14 cellular contexts compared by ENCODE assay signal in the genomic region with DNA sequence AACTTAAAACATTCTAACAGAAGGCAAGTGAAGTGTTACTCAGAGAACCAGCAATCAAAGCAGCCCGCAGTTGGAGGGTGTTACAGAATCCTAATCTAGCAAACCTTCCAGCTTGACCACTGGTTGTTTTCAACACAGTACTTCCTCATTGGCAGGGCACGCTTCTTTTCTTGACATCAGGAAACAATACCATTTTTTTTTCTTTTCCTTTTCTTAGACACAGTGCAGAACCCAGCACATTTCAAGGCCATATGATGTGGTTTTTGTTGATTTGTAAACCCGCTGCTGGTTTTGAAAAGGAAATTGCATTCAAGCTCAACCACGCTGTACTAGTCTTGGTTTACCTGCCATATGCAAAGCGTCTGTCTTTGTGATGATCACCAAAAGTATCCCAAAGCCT. TPM values are rescaled to one million over a fixed set of nuclear protein-coding genes. Genes with fewer than 3 reads are reported as not detected.
DNase-seq lines count a peak whose midpoint lies in the region; ATAC-seq, FAIRE-seq and TF ChIP-seq lines count a peak whose summit lies in the region.
"Had no signal": no experiment of that assay in that cellular context is flagged by ENCODE, and none has a peak within 500 bp of the region (broad histone marks: within the 10 kb centered on the region; RNA-seq: fewer than 3 reads in every experiment).

No MANE protein-coding gene starts in this region.

- H3K27me3 ChIP-seq in pancreas (no peaks in the 10 kb centered on the region), mesenchymal stem cell (ENCODE audit: control insufficient read depth in 1 of 2, insufficient read depth in 1 of 2, low read length in 2 of 2) (no peaks in the 10 kb centered on the region)

- intact Hi-C loops in pancreas (cut with DNase I), result no loop called here

- H3K4me3 ChIP-seq in coronary artery (peak overlapping the region; percentile 38), pancreas (no peak overlapping the region), mesenchymal stem cell (ENCODE audit: insufficient read depth in 1 of 2, low read depth in 1 of 2, low read length in 2 of 2) (no peak overlapping the region)
- H3K4me3 ChIP-seq: skin epidermis had no signal

- WGBS in pancreas, 2 donors, result 38 to 40% methylated on average over 5 of the region's 5 CpGs
- 96% methylated on average over 4 of the region's 5 CpGs for WGBS in mesenchymal stem cell

- no peak for FAIRE-seq in pancreas (lab: Jason Lieb, UNC)

- H3K79me1 ChIP-seq in mesenchymal stem cell (replicated peaks; ENCODE audit: low read length, poor library complexity, severe bottlenecking), result peaks cover 15% of the 10 kb centered on the region

- no peak overlapping the region for H2BK5ac ChIP-seq in mesenchymal stem cell (ENCODE audit: low read depth, low read length, poor library complexity, severe bottlenecking)

- H3K9me3 ChIP-seq in pancreas, result no peaks in the 10 kb centered on the region
- H3K9me3 ChIP-seq in mesenchymal stem cell (ENCODE audit: control insufficient read depth, low read length), result no peaks in the 10 kb centered on the region

- TF ChIP-seq CTCF in coronary artery (IDR thresholded peaks at IDR 0.05), result no peak
- no peak for TF ChIP-seq CTCF in pancreas (IDR thresholded peaks at IDR 0.05)

- no peak overlapping the region for H3K18ac ChIP-seq in mesenchymal stem cell (ENCODE audit: low read depth in 1 of 2, low read length in 2 of 2)

- no peak overlapping the region for H3K4ac ChIP-seq in mesenchymal stem cell (ENCODE audit: low read depth in 1 of 2, low read length in 2 of 2)

- no peak overlapping the region for H2BK120ac ChIP-seq in mesenchymal stem cell (ENCODE audit: low read depth, low read length)

- peak; percentile 84 for ATAC-seq in GM18867 (IDR thresholded peaks at IDR 0.05; ENCODE audit: unreplicated experiment)
- peak; percentile 59 for ATAC-seq in HG03469 (IDR thresholded peaks at IDR 0.05; ENCODE audit: unreplicated experiment)
- peak; percentile 82 to 93 (median 92) for ATAC-seq in pancreas
- ATAC-seq: activated T-cell treated with anti-CD3 and anti-CD28 coated beads, Interleukin-2, amount 50 U/mL, for 4 hours; CD8-positive, alpha-beta T cell had no signal

- H2AFZ ChIP-seq in mesenchymal stem cell (ENCODE audit: low read depth, low read length), result no peak overlapping the region

- H3K4me1 ChIP-seq in pancreas, result peaks cover 0 to 11% (median 0%) of the 10 kb centered on the region in 3 donors
- peaks cover 8% of the 10 kb centered on the region for H3K4me1 ChIP-seq in mesenchymal stem cell (ENCODE audit: control insufficient read depth, insufficient read depth, low read depth, low read length)

- H4K91ac ChIP-seq in mesenchymal stem cell (ENCODE audit: low read length), result no peak overlapping the region

- H3K9ac ChIP-seq in mesenchymal stem cell (ENCODE audit: low read length), result no peak overlapping the region

- H3K14ac ChIP-seq in mesenchymal stem cell (ENCODE audit: low read length in 2 of 2), result no peak overlapping the region

- no peak overlapping the region for H3K4me2 ChIP-seq in mesenchymal stem cell (ENCODE audit: low read length, poor library complexity, severe bottlenecking)

- no peak overlapping the region for H2BK12ac ChIP-seq in mesenchymal stem cell (ENCODE audit: low read length in 2 of 2)

- H3K27ac ChIP-seq in coronary artery (peak overlapping the region; percentile 68 to 78), pancreas (peak overlapping the region in 3 of 4 donors; percentile 28 to 72 (median 56)), mesenchymal stem cell (ENCODE audit: low read length, poor library complexity, severe bottlenecking) (no peak overlapping the region)
- H3K27ac ChIP-seq: skin epidermis had no signal

- no peak for DNase-seq in coronary artery (ENCODE audit: low spot score)
- peak in 3 of 6 donors; percentile 47 to 66 (median 56) for DNase-seq in pancreas
- DNase-seq in NCI-H69 (lab: John Stamatoyannopoulos, UW), result no peak
- DNase-seq in retina, result no peak
- DNase-seq in mesenchymal stem cell, result no peak
- DNase-seq in RPMI8226, result no peak
- DNase-seq: activated T-cell treated with anti-CD3 and anti-CD28 coated beads, Interleukin-2, amount 50 U/mL, for 4 hours; CD8-positive, alpha-beta T cell; effector CD8-positive, alpha-beta T cell; NCI-H1417; SHP77 treated with DMSO at 0.1 percent for 48 hours had no signal

- no peak overlapping the region for H2BK15ac ChIP-seq in mesenchymal stem cell (ENCODE audit: low read depth, poor library complexity, severe bottlenecking)

- no peak overlapping the region for H2AK5ac ChIP-seq in mesenchymal stem cell (ENCODE audit: low read length, severe bottlenecking)

- no peak overlapping the region for H4K8ac ChIP-seq in mesenchymal stem cell (ENCODE audit: low read length)

- no peaks in the 10 kb centered on the region for H3K36me3 ChIP-seq in pancreas
- peaks cover 10 to 15% of the 10 kb centered on the region in 2 experiments for H3K36me3 ChIP-seq in mesenchymal stem cell (ENCODE audit: control insufficient read depth in 1 of 2, insufficient read depth in 2 of 2, low read depth in 1 of 2, low read length in 2 of 2)

- H3K23ac ChIP-seq in mesenchymal stem cell (ENCODE audit: low read length in 2 of 2), result no peak overlapping the region

RNA-seq across cellular contexts. Expression of gene RHOBTB1, which starts 33.4 kb away (rescaled TPM):
- total RNA-seq in pancreas, result 10 to 100 TPM in 1 of 6 donors, 1 to 10 TPM in 5; 5.2 to 11.3 (median 7.6) TPM
- 1 to 10 TPM; 4.0 to 8.1 TPM for polyA plus RNA-seq in pancreas
- 60.2 TPM for polyA plus RNA-seq in mesenchymal stem cell (2013, experiment 1 of 2)
- polyA plus RNA-seq in mesenchymal stem cell (2013, experiment 2 of 2), result 60.6 TPM
- total RNA-seq: CD8-positive, alpha-beta T cell had no signal
